Comparison of ENCODE assay signal across 29 cellular contexts in genomic region chr14:65709576-65709975, GRCh38.
A peak's percentile ranks its signal among the peaks of the same experiment; 100 is the strongest.
DNase-seq lines count a peak whose midpoint lies in the region; ATAC-seq, FAIRE-seq and TF ChIP-seq lines count a peak whose summit lies in the region.
"Had no signal": no experiment of that assay in that cellular context is flagged by ENCODE, and none has a peak within 500 bp of the region (broad histone marks: within the 10 kb centered on the region; RNA-seq: fewer than 3 reads in every experiment).

No MANE protein-coding gene starts in this region.

- intact Hi-C loops in endothelial cell of umbilical vein (cut with micrococcal nuclease) (no loop called here), PC-3 (cut with micrococcal nuclease) (no loop called here)

- no peaks in the 10 kb centered on the region for H3K9me3 ChIP-seq in CD4-positive, CD25-positive, alpha-beta regulatory T cell (ENCODE audit: control insufficient read depth in 2 of 2, low read length in 2 of 2)
- H3K9me3 ChIP-seq in endothelial cell of umbilical vein (replicated peaks; ENCODE audit: control insufficient read depth, insufficient read depth, low read length), result no peaks in the 10 kb centered on the region
- peaks cover 3 to 30% of the 10 kb centered on the region in 2 donors for H3K9me3 ChIP-seq in right atrium auricular region
- peaks cover 17% of the 10 kb centered on the region; the same call in 1 of the 2 replicates for H3K9me3 ChIP-seq in PC-3 (ENCODE audit: low read length)
- H3K9me3 ChIP-seq: BE2C, thoracic aorta, vagina had no signal

- peaks cover 27 to 40% (median 30%) of the 10 kb centered on the region in 4 donors for H3K4me1 Mint-ChIP-seq in CD4-positive, CD25-positive, alpha-beta regulatory T cell
- H3K4me1 Mint-ChIP-seq: nephron progenitor cell had no signal

- no peak overlapping the region for H3K4me3 Mint-ChIP-seq in CD4-positive, CD25-positive, alpha-beta regulatory T cell
- H3K4me3 Mint-ChIP-seq: activated CD8-positive, alpha-beta T cell treated with anti-CD3 and anti-CD28 coated beads for 36 hours; activated naive CD4-positive, alpha-beta T cell treated with anti-CD3 and anti-CD28 coated beads, Interleukin-2, amount 50 U/mL, for 24 hours; nephron progenitor cell had no signal

- H4K20me1 ChIP-seq in endothelial cell of umbilical vein (replicated peaks; ENCODE audit: control insufficient read depth, extremely low read depth, insufficient read depth, low read length) (no peaks in the 10 kb centered on the region), PC-3 (ENCODE audit: low read length) (no peaks in the 10 kb centered on the region)

- FAIRE-seq in endothelial cell of umbilical vein (lab: Jason Lieb, UNC), result peak; percentile 69
- FAIRE-seq: A549, bronchial epithelial cell had no signal

- no peaks in the 10 kb centered on the region for H3K4me1 ChIP-seq in CD4-positive, CD25-positive, alpha-beta regulatory T cell (ENCODE audit: control insufficient read depth, insufficient read depth, low read length, poor library complexity, severe bottlenecking)
- H3K4me1 ChIP-seq in endothelial cell of umbilical vein (ENCODE audit: control insufficient read depth, extremely low read depth, insufficient read depth, low read length) (no peaks in the 10 kb centered on the region), right atrium auricular region (peaks cover 0 to 3% of the 10 kb centered on the region in 2 donors), PC-3 (ENCODE audit: insufficient read depth, low read length) (no peaks in the 10 kb centered on the region)
- H3K4me1 ChIP-seq: A549, BE2C, gastroesophageal sphincter, HAP-1, vagina had no signal

- no peaks in the 10 kb centered on the region for H3K9me1 ChIP-seq in endothelial cell of umbilical vein (replicated peaks; ENCODE audit: control insufficient read depth, extremely low read depth, insufficient read depth, low read length)

- no peak for TF ChIP-seq POLR2A in endothelial cell of umbilical vein (IDR thresholded peaks at IDR 0.05; ENCODE audit: low read depth, low read length)

- H3K27ac ChIP-seq in CD4-positive, CD25-positive, alpha-beta regulatory T cell (ENCODE audit: insufficient read depth, low read length, poor library complexity, severe bottlenecking), result no peak overlapping the region
- H3K27ac ChIP-seq in endothelial cell of umbilical vein (ENCODE audit: insufficient read depth, low read depth, low read length), result no peak overlapping the region
- H3K27ac ChIP-seq in right atrium auricular region, result no peak overlapping the region
- no peak overlapping the region for H3K27ac ChIP-seq in PC-3 (ENCODE audit: low read length)
- H3K27ac ChIP-seq: A549, esophagus muscularis mucosa, gastroesophageal sphincter, thoracic aorta, vagina had no signal

- BruUV-seq in endothelial cell of umbilical vein (replicated peaks; lab: Mats Ljungman, UMichigan) (no TSS peak), PC-3 (replicated peaks; lab: Mats Ljungman, UMichigan) (no TSS peak)

- H3K27me3 Mint-ChIP-seq in CD4-positive, CD25-positive, alpha-beta regulatory T cell, result no peaks in the 10 kb centered on the region
- H3K27me3 Mint-ChIP-seq: activated CD8-positive, alpha-beta T cell treated with anti-CD3 and anti-CD28 coated beads for 36 hours; activated naive CD4-positive, alpha-beta T cell treated with anti-CD3 and anti-CD28 coated beads, Interleukin-2, amount 50 U/mL, for 24 hours had no signal

- H3K9me2 ChIP-seq in PC-3 (replicated peaks; ENCODE audit: low read length), result no peaks in the 10 kb centered on the region

- H3K36me3 Mint-ChIP-seq in CD4-positive, CD25-positive, alpha-beta regulatory T cell, result peaks cover 27% of the 10 kb centered on the region

- dilution Hi-C loops in endothelial cell of umbilical vein (cut with MboI; ENCODE audit: extremely low pct_ligation_motif_present, low sequenced_read_pairs), result no loop called here

- no peaks in the 10 kb centered on the region for H3K27me3 ChIP-seq in CD4-positive, CD25-positive, alpha-beta regulatory T cell (ENCODE audit: control insufficient read depth, insufficient read depth, low read length)
- H3K27me3 ChIP-seq in endothelial cell of umbilical vein (ENCODE audit: control insufficient read depth in 2 of 2, insufficient read depth in 2 of 2, low read length in 2 of 2) (no peaks in the 10 kb centered on the region), right atrium auricular region (no peaks in the 10 kb centered on the region), PC-3 (ENCODE audit: low read length) (no peaks in the 10 kb centered on the region)
- H3K27me3 ChIP-seq: BE2C, esophagus muscularis mucosa, gastroesophageal sphincter, vagina had no signal

- TF ChIP-seq CTCF in endothelial cell of umbilical vein (IDR thresholded peaks at IDR 0.05; ENCODE audit: extremely low read depth in 1 of 2, insufficient read depth in 1 of 2, low read depth in 1 of 2, low read length in 2 of 2) (no peak), right atrium auricular region (IDR thresholded peaks at IDR 0.05) (no peak), PC-3 (conservative IDR thresholded peaks at IDR 0.05; ENCODE audit: low read depth, low read length) (no peak)

- H3K9me3 Mint-ChIP-seq in CD4-positive, CD25-positive, alpha-beta regulatory T cell, result peaks cover 0 to 9% (median 4%) of the 10 kb centered on the region in 7 donors

- H3K79me2 ChIP-seq in endothelial cell of umbilical vein (ENCODE audit: control insufficient read depth, insufficient read depth, low read length) (no peaks in the 10 kb centered on the region), PC-3 (ENCODE audit: low read length) (peaks cover 9% of the 10 kb centered on the region; the same call in 1 of the 2 replicates)

- no peak for ATAC-seq in CD4-positive, CD25-positive, alpha-beta regulatory T cell (ENCODE audit: low read depth in 2 of 2)
- ATAC-seq in PC-3 (no peak), SK-N-SH treated with all-trans-retinoic acid at 6 μM for 48 hours (no peak)
- ATAC-seq: A549; activated CD8-positive, alpha-beta T cell treated with anti-CD3 and anti-CD28 coated beads for 36 hours; gastroesophageal sphincter had no signal

- H3K9ac ChIP-seq in endothelial cell of umbilical vein (replicated peaks; ENCODE audit: extremely low read depth, insufficient read depth, low read length), result no peak overlapping the region
- no peak overlapping the region for H3K9ac ChIP-seq in PC-3 (ENCODE audit: low read length)

- H2AFZ ChIP-seq in endothelial cell of umbilical vein (ENCODE audit: low read depth, low read length) (no peak overlapping the region), PC-3 (ENCODE audit: low read length) (no peak overlapping the region)

- no peak overlapping the region for H3K4me3 ChIP-seq in CD4-positive, CD25-positive, alpha-beta regulatory T cell (ENCODE audit: low read depth, low read length)
- H3K4me3 ChIP-seq in endothelial cell of umbilical vein (replicated peaks in 1 of 3; ENCODE audit: insufficient read depth in 1 of 3, low read depth in 1 of 3, low read length in 3 of 3) (no peak overlapping the region), right atrium auricular region (no peak overlapping the region), PC-3 (ENCODE audit: low read length) (no peak overlapping the region)
- H3K4me3 ChIP-seq: A549, esophagus muscularis mucosa, gastroesophageal sphincter, HAP-1, smooth muscle cell, thoracic aorta, vagina had no signal

- CTCF ChIA-PET in endothelial cell of umbilical vein (lab: Charles Lee), result interaction anchor here (1.0 kb wide), 1 partner anchor 294 kb away, joined by 3 read pairs; no protein-coding TSS in a partner anchor
- CTCF ChIA-PET in PC-3 (lab: Charles Lee), result no interaction called here

- H3K36me3 ChIP-seq in CD4-positive, CD25-positive, alpha-beta regulatory T cell (ENCODE audit: control insufficient read depth, insufficient read depth, low read length), result no peaks in the 10 kb centered on the region
- no peaks in the 10 kb centered on the region for H3K36me3 ChIP-seq in endothelial cell of umbilical vein (ENCODE audit: control insufficient read depth in 2 of 2, extremely low read depth in 1 of 2, insufficient read depth in 2 of 2, low read length in 2 of 2)
- H3K36me3 ChIP-seq in right atrium auricular region, result no peaks in the 10 kb centered on the region
- H3K36me3 ChIP-seq in PC-3 (ENCODE audit: low read depth, low read length), result peaks cover 34% of the 10 kb centered on the region
- H3K36me3 ChIP-seq: BE2C, esophagus muscularis mucosa, gastroesophageal sphincter, HAP-1, thoracic aorta, vagina had no signal

- DNase-seq in CD4-positive, CD25-positive, alpha-beta regulatory T cell, result no peak
- DNase-seq in NCI-H446 treated with DMSO at 0.1 percent for 48 hours (lab: John Stamatoyannopoulos, UW) (peak; percentile 35), endothelial cell of umbilical vein (ENCODE audit: low read depth, low spot score) (peak; percentile 72), pulmonary artery endothelial cell (ENCODE audit: low read depth, low spot score) (peak; percentile 54), kidney glomerular epithelial cell (lab: John Stamatoyannopoulos, UW) (no peak), right atrium auricular region (ENCODE audit: low spot score) (no peak), PC-3 (no peak)
- DNase-seq: activated CD8-positive, alpha-beta T cell treated with anti-CD3 and anti-CD28 coated beads for 36 hours; amygdala; BE2C; DMS153; KBM-7; mammary epithelial cell; NCI-H1417; NCI-H2029; NCI-H524 treated with DMSO at 0.1 percent for 48 hours; nephron progenitor cell; retina; stimulated activated naive CD4-positive, alpha-beta T cell treated with Interleukin-2 at 50 U/mL for 16 hours had no signal

- H3K27ac Mint-ChIP-seq in CD4-positive, CD25-positive, alpha-beta regulatory T cell, result peak overlapping the region in 2 of 3 donors; percentile 17 to 37
- H3K27ac Mint-ChIP-seq: activated CD8-positive, alpha-beta T cell treated with anti-CD3 and anti-CD28 coated beads for 36 hours; activated naive CD4-positive, alpha-beta T cell treated with anti-CD3 and anti-CD28 coated beads, Interleukin-2, amount 50 U/mL, for 24 hours; nephron progenitor cell had no signal

- H3F3A ChIP-seq in PC-3 (ENCODE audit: low read length, unreplicated experiment), result no peaks in the 10 kb centered on the region

- POLR2A ChIA-PET in endothelial cell of umbilical vein (lab: Charles Lee) (no interaction called here), PC-3 (lab: Charles Lee; ENCODE audit: unreplicated experiment) (no interaction called here)

- H3K4me2 ChIP-seq in endothelial cell of umbilical vein (ENCODE audit: insufficient read depth, low read length) (no peak overlapping the region), PC-3 (ENCODE audit: low read length) (no peak overlapping the region)
- H3K4me2 ChIP-seq: A549, smooth muscle cell had no signal

TF ChIP-seq in endothelial cell of umbilical vein, 7 proteins besides CTCF, POLR2A, EP300 and RAD21 (continues in another document):
- no peak for TF ChIP-seq EZH2 (IDR thresholded peaks at IDR 0.05; ENCODE audit: borderline replicate concordance, low read depth, low read length, severe bottlenecking)
- TF ChIP-seq POLR2AphosphoS5 (IDR thresholded peaks at IDR 0.05; ENCODE audit: insufficient read depth, low read depth, low read length), result no peak
- TF ChIP-seq FOS (IDR thresholded peaks at IDR 0.05; ENCODE audit: borderline replicate concordance, insufficient read depth, low read length), result no peak

TF ChIP-seq in SK-N-SH treated with all-trans-retinoic acid at 6 μM for 48 hours, 23 proteins besides CTCF, POLR2A, EP300 and RAD21 (continues in another document):
- no peak for TF ChIP-seq ZFP30 (CRISPR knock-in tag; IDR thresholded peaks at IDR 0.05)
- TF ChIP-seq OSR1 (CRISPR knock-in tag; IDR thresholded peaks at IDR 0.05), result no peak
- TF ChIP-seq ZC3H10 (CRISPR knock-in tag; IDR thresholded peaks at IDR 0.05), result no peak
- no peak for TF ChIP-seq ESRRG (CRISPR knock-in tag; IDR thresholded peaks at IDR 0.05)

Comparison
In these comparisons a context has a peak if more than half of its experiments do, and no peak if none do; other contexts are left out.
1. DNase-seq: peak in NCI-H446 treated with DMSO at 0.1 percent for 48 hours (single experiment), endothelial cell of umbilical vein (single experiment) and pulmonary artery endothelial cell (single experiment); none in CD4-positive, CD25-positive, alpha-beta regulatory T cell (0 of 3), kidney glomerular epithelial cell (single experiment), right atrium auricular region (single experiment) and PC-3 (single experiment).